14 cellular contexts compared by ENCODE assay signal in the genomic region with DNA sequence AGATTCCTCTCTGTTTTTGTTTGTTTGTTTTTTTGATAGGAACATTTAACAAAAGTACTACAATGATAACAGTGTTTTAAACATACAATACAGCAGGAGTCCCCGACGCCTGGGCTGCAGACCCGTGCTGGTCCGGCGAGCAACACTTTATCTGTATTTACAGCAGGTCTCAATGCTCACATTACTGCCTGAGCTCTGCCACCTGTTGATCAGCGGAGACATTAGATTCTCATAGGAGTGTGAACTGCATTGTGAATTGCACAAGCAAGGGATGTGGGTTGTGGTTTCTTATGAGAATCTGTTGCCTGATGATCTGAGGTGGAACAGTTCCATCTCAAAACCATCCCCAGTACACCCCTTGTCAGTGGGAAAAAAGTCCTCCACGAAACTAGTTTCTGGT.
A peak's percentile ranks its signal among the peaks of the same experiment; 100 is the strongest.
DNase-seq lines count a peak whose midpoint lies in the region; ATAC-seq and TF ChIP-seq lines count a peak whose summit lies in the region.
"Had no signal": no experiment of that assay in that cellular context is flagged by ENCODE, and none has a peak within 500 bp of the region (broad histone marks: within the 10 kb centered on the region; RNA-seq: fewer than 3 reads in every experiment).

No MANE protein-coding gene starts in this region.

- H3K79me2 ChIP-seq in neural progenitor cell (ENCODE audit: low read depth): no peaks in the 10 kb centered on the region
- H3K79me2 ChIP-seq: parathyroid adenoma had no signal

- no peaks in the 10 kb centered on the region for H3K9me3 ChIP-seq in RWPE2 (ENCODE audit: severe bottlenecking)
- no peaks in the 10 kb centered on the region for H3K9me3 ChIP-seq in neural progenitor cell (ENCODE audit: low read depth)

- no peak overlapping the region for H3K4me3 Mint-ChIP-seq in neural progenitor cell
- H3K4me3 Mint-ChIP-seq: mesothelial cell of epicardium had no signal

- H3K36me3 Mint-ChIP-seq in neural progenitor cell: no peaks in the 10 kb centered on the region
- H3K36me3 Mint-ChIP-seq: mesothelial cell of epicardium had no signal

- no peaks in the 10 kb centered on the region for H3K9me3 Mint-ChIP-seq in neural progenitor cell
- H3K9me3 Mint-ChIP-seq: mesothelial cell of epicardium had no signal

- no peaks in the 10 kb centered on the region for H3K4me1 Mint-ChIP-seq in neural progenitor cell
- H3K4me1 Mint-ChIP-seq: mesothelial cell of epicardium had no signal

- in situ Hi-C loops in KBM-7 (cut with MboI; ENCODE audit: low pct_unique_long_range_greater_than_20kb, low sequenced_read_pairs): no loop called here

- H3K4me2 ChIP-seq in neural progenitor cell: no peak overlapping the region

- H3K9ac ChIP-seq in neural progenitor cell: no peak overlapping the region
- H3K9ac ChIP-seq: parathyroid adenoma had no signal

- peak; percentile 70 for ATAC-seq in RWPE2 (ENCODE audit: low read depth)
- ATAC-seq: esophagus mucosa had no signal

- H3K27me3 Mint-ChIP-seq in neural progenitor cell (ENCODE audit: insufficient read depth, low read depth): no peaks in the 10 kb centered on the region

- H4K20me1 ChIP-seq in neural progenitor cell (ENCODE audit: low read depth): no peaks in the 10 kb centered on the region

- H2AFZ ChIP-seq in neural progenitor cell (replicated peaks): peak overlapping the region; percentile 65
- H2AFZ ChIP-seq: parathyroid adenoma had no signal

- H3K27me3 ChIP-seq in RWPE2 (ENCODE audit: insufficient read depth, poor library complexity, severe bottlenecking) (peaks cover 33% of the 10 kb centered on the region), neural progenitor cell (no peaks in the 10 kb centered on the region)

- H3K4me3 ChIP-seq in RWPE2 (ENCODE audit: severe bottlenecking) (no peak overlapping the region), neural progenitor cell (no peak overlapping the region)

- no peak overlapping the region for H3K27ac ChIP-seq in RWPE2 (ENCODE audit: poor library complexity, severe bottlenecking)
- no peak overlapping the region for H3K27ac ChIP-seq in neural progenitor cell
- H3K27ac ChIP-seq: HL-60, parathyroid adenoma had no signal

- H3K36me3 ChIP-seq in RWPE2 (ENCODE audit: low read depth): no peaks in the 10 kb centered on the region; the same call in 1 of the 2 replicates
- H3K36me3 ChIP-seq in neural progenitor cell: no peaks in the 10 kb centered on the region

- H3F3A ChIP-seq in neural progenitor cell (ENCODE audit: low read depth): no peaks in the 10 kb centered on the region

- no peak for TF ChIP-seq CTCF in RWPE2 (IDR thresholded peaks at IDR 0.05; ENCODE audit: poor library complexity, severe bottlenecking)
- TF ChIP-seq CTCF in neural progenitor cell (IDR thresholded peaks at IDR 0.05): peak; percentile 30

- H3K4me1 ChIP-seq in RWPE2 (ENCODE audit: insufficient read depth, poor library complexity, severe bottlenecking): peaks cover 4% of the 10 kb centered on the region
- H3K4me1 ChIP-seq in neural progenitor cell: peaks cover 11% of the 10 kb centered on the region
- H3K4me1 ChIP-seq: parathyroid adenoma had no signal

- DNase-seq in NOMO-1 (lab: John Stamatoyannopoulos, UW; ENCODE audit: unreplicated experiment in 2 of 2) (peak; percentile 11 to 31), NOMO-1 treated with dmso at 0.1 percent for 144 hours (lab: John Stamatoyannopoulos, UW; ENCODE audit: unreplicated experiment) (no peak), KBM-7 (peak; percentile 1), RWPE2 (ENCODE audit: low spot score) (no peak), neural progenitor cell (ENCODE audit: low spot score) (peak; percentile 31), superior temporal gyrus (ENCODE audit: extremely low spot score) (no peak), NCI-H226 (no peak), EL (no peak)
- DNase-seq: activated CD8-positive, alpha-beta memory T cell treated with anti-CD3 and anti-CD28 coated beads, Interleukin-2, amount 50 U/mL, for 48 hours; NCI-H2029 had no signal

- no peak overlapping the region for H3K27ac Mint-ChIP-seq in neural progenitor cell
- H3K27ac Mint-ChIP-seq: mesothelial cell of epicardium had no signal

Comparison
In these comparisons a context has a peak if more than half of its experiments do, and no peak if none do; other contexts are left out.
1. DNase-seq: peak in NOMO-1 (2 of 2), KBM-7 (single experiment) and neural progenitor cell (single experiment); none in NOMO-1 treated with dmso at 0.1 percent for 144 hours (single experiment), RWPE2 (single experiment), superior temporal gyrus (single experiment), NCI-H226 (single experiment) and EL (single experiment).